ENCODE assay signal across 13 cellular contexts in the genomic region with DNA sequence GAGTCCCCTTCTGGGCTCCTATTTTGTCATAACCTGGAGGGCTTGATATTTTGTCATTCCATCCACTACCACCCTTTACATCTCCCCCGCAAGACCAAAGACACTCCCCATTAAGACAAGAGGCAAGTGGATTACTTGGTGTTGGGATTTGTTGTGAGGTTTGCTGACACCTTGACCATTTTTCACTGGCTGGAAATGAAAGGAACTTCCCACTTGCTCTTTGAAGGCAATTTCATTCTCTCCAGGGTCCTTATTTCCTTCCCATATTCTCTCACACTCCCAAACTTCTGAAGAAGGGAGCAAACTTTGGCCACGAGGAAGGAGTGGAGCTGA.
"Had no signal": no experiment of that assay in that cellular context is flagged by ENCODE, and none has a peak within 500 bp of the region (broad histone marks: within the 10 kb centered on the region; RNA-seq: fewer than 3 reads in every experiment).

No MANE protein-coding gene starts in this region.

- H3K27me3 ChIP-seq: breast epithelium, thyroid gland had no signal

- H3K9me3 ChIP-seq: ascending aorta, breast epithelium, gastrocnemius medialis, heart left ventricle, lower lobe of right lung, thyroid gland had no signal

- H3K4me3 Mint-ChIP-seq: mesothelial cell of epicardium had no signal

- DNase-seq: activated CD4-positive, alpha-beta T cell treated with anti-CD3 and anti-CD28 coated beads, Interleukin-2, amount 50 U/mL, for 4 hours; activated CD4-positive, CD25-positive, alpha-beta regulatory T cell; dermis blood vessel endothelial cell; gastrocnemius medialis; left cardiac atrium; lower lobe of right lung; stimulated activated CD4-positive, alpha-beta T cell treated with anti-CD3 and anti-CD28 coated beads, Interleukin-12 subunit alpha, Interleukin-12 subunit beta, amount 100 ng/mL, for 4 hours; stimulated activated CD4-positive, alpha-beta T cell treated with anti-CD3 and anti-CD28 coated beads, Interleukin-2, amount 100 ng/mL, for 24 hours; thyroid gland had no signal

- ATAC-seq: gastrocnemius medialis, heart left ventricle, left cardiac atrium, lower lobe of right lung had no signal

- H3K27ac Mint-ChIP-seq: mesothelial cell of epicardium had no signal

- H3K27ac ChIP-seq: ascending aorta, breast epithelium, gastrocnemius medialis, heart left ventricle, lower lobe of right lung, thyroid gland had no signal

- H3K9me3 Mint-ChIP-seq: mesothelial cell of epicardium had no signal
